In genomic region chr2:120984046-120984445, GRCh38 we compare ENCODE assay signal across 11 cellular contexts.
"Had no signal": no experiment of that assay in that cellular context is flagged by ENCODE, and none has a peak within 500 bp of the region (broad histone marks: within the 10 kb centered on the region; RNA-seq: fewer than 3 reads in every experiment).

No MANE protein-coding gene starts in this region.

- H2AFZ ChIP-seq: hepatocyte had no signal

- ATAC-seq: activated CD4-positive, CD25-positive, alpha-beta regulatory T cell treated with anti-CD3 and anti-CD28 coated beads, Interleukin-2, amount 50 U/mL, for 24 hours; activated naive CD8-positive, alpha-beta T cell treated with anti-CD3 and anti-CD28 coated beads, Interleukin-2, amount 50 U/mL, for 24 hours; esophagus mucosa; left lobe of liver; naive thymus-derived CD8-positive, alpha-beta T cell had no signal

- H3K9me3 ChIP-seq: neutrophil, suprapubic skin had no signal

- H3K27ac ChIP-seq: hepatocyte, neutrophil, suprapubic skin had no signal

- DNase-seq: activated naive CD4-positive, alpha-beta T cell treated with anti-CD3 and anti-CD28 coated beads for 36 hours; activated naive CD8-positive, alpha-beta T cell treated with anti-CD3 and anti-CD28 coated beads, Interleukin-2, amount 50 U/mL, for 24 hours; small intestine; trophoblast cell had no signal

- H3K4me3 ChIP-seq: hepatocyte, suprapubic skin had no signal

- H3K27me3 ChIP-seq: neutrophil, suprapubic skin had no signal

- H3K4me1 ChIP-seq: suprapubic skin had no signal

- H3K4me2 ChIP-seq: hepatocyte had no signal

- H3K79me2 ChIP-seq: hepatocyte had no signal

- H3K36me3 ChIP-seq: neutrophil had no signal
